Comparison of ENCODE assay signal across 11 cellular contexts in genomic region chr1:2312589-2313301, GRCh38.
DNase-seq lines count a peak whose midpoint lies in the region; ATAC-seq and TF ChIP-seq lines count a peak whose summit lies in the region.
"Had no signal": no experiment of that assay in that cellular context is flagged by ENCODE, and none has a peak within 500 bp of the region (broad histone marks: within the 10 kb centered on the region; RNA-seq: fewer than 3 reads in every experiment).

No MANE protein-coding gene starts in this region.

- no TSS peak for BruUV-seq in IMR-90 (replicated peaks; lab: Mats Ljungman, UMichigan)

- no peak for TF ChIP-seq POLR2A in IMR-90 (IDR thresholded peaks at IDR 0.05; ENCODE audit: low read depth, low read length)

- peaks cover 17% of the 10 kb centered on the region for H3K36me3 ChIP-seq in IMR-90 (ENCODE audit: control insufficient read depth, insufficient read depth, low read length)
- H3K36me3 ChIP-seq in ascending aorta, result peaks cover 14 to 23% of the 10 kb centered on the region in 2 donors

- no peak overlapping the region for H3K23ac ChIP-seq in IMR-90 (ENCODE audit: low read depth, low read length)

- H3K4ac ChIP-seq in IMR-90 (ENCODE audit: low read depth, low read length), result peak overlapping the region; percentile 16; the same call in 1 of the 2 replicates

- no peak overlapping the region for H3K27ac ChIP-seq in IMR-90 (ENCODE audit: insufficient read depth, low read length)
- H3K27ac ChIP-seq in ascending aorta, result peak overlapping the region; percentile 92 to 95
- peak overlapping the region; percentile 42 for H3K27ac ChIP-seq in substantia nigra (ENCODE audit: low read depth, low read length, poor library complexity, severe bottlenecking)

- TF ChIP-seq CTCF in IMR-90 (conservative IDR thresholded peaks at IDR 0.05; ENCODE audit: low read depth, low read length) (no peak), ascending aorta (IDR thresholded peaks at IDR 0.05) (no peak)

- H2AK9ac ChIP-seq in IMR-90 (replicated peaks; ENCODE audit: low read depth, low read length, poor library complexity), result peak overlapping the region; percentile 80

- no peak overlapping the region for H3K14ac ChIP-seq in IMR-90 (replicated peaks; ENCODE audit: low read depth, low read length)

- WGBS in IMR-90 (ENCODE audit: extremely low coverage in 2 of 2, insufficient read length in 1 of 2), 2 experiments, result 82% methylated on average over 8 of the region's 23 CpGs; no CpG with 5 or more reads in 1 of the 2 experiments

- no peak overlapping the region for H2AK5ac ChIP-seq in IMR-90 (ENCODE audit: low read depth, low read length)

- no peak overlapping the region for H2BK120ac ChIP-seq in IMR-90 (ENCODE audit: low read depth, low read length)

- no peak overlapping the region for H2BK15ac ChIP-seq in IMR-90 (ENCODE audit: low read depth, low read length)

- H3K4me3 ChIP-seq in IMR-90 (ENCODE audit: insufficient read depth, low read depth, low read length) (no peak overlapping the region), ascending aorta (no peak overlapping the region)
- H3K4me3 ChIP-seq: lung had no signal

- 0 out of 2 replicates have a peak, but pooled peaks cover 4% of the 10 kb centered on the region for H3K9me1 ChIP-seq in IMR-90 (ENCODE audit: insufficient read depth, low read length)

- dilution Hi-C loops in IMR-90 (cut with HindIII; ENCODE audit: low sequenced_read_pairs, unreplicated experiment), result no loop called here

- H3K18ac ChIP-seq in IMR-90 (ENCODE audit: low read depth, low read length), result no peak overlapping the region

- H3K27me3 ChIP-seq in IMR-90 (ENCODE audit: control insufficient read depth, insufficient read depth, low read length) (no peaks in the 10 kb centered on the region), ascending aorta (no peaks in the 10 kb centered on the region)

- H3K9ac ChIP-seq in IMR-90 (ENCODE audit: low read depth, low read length), result no peak overlapping the region

- H3K9me3 ChIP-seq in IMR-90 (ENCODE audit: control insufficient read depth, insufficient read depth, low read length), result no peaks in the 10 kb centered on the region
- no peaks in the 10 kb centered on the region for H3K9me3 ChIP-seq in ascending aorta

- peaks cover 32% of the 10 kb centered on the region for H3K4me1 ChIP-seq in IMR-90 (ENCODE audit: control insufficient read depth, insufficient read depth, low read length)
- peaks cover 28 to 63% of the 10 kb centered on the region in 2 donors for H3K4me1 ChIP-seq in ascending aorta

- CTCF ChIA-PET in IMR-90 (lab: Yijun Ruan, JAX), result interaction anchor here (2.0 kb wide), 1 partner anchor 69 kb away, joined by 8 read pairs; no protein-coding TSS in a partner anchor

- H2AFZ ChIP-seq in IMR-90 (replicated peaks; ENCODE audit: low read length, poor library complexity), result no peak overlapping the region

- intact Hi-C loops in IMR-90 (cut with micrococcal nuclease), result loop anchor here (5.0 kb wide), 2 partner anchors 70 to 115 kb away; no protein-coding TSS in a partner anchor
- intact Hi-C loops in ascending aorta (cut with DNase I), result loop anchor here (5.0 kb wide), 1 partner anchor 115 kb away; no protein-coding TSS in a partner anchor

- H4K8ac ChIP-seq in IMR-90 (ENCODE audit: low read depth in 2 of 2, low read length in 2 of 2), result no peak overlapping the region

- no peak overlapping the region for H3K56ac ChIP-seq in IMR-90 (ENCODE audit: extremely low read depth, insufficient read depth, low read length)

- no peak overlapping the region for H2BK20ac ChIP-seq in IMR-90 (ENCODE audit: low read depth, low read length)

- in situ Hi-C loops in IMR-90 (cut with MboI; ENCODE audit: low sequenced_read_pairs), result no loop called here

- 0 out of 2 replicates have a peak, but pooled peaks cover 12% of the 10 kb centered on the region for H4K20me1 ChIP-seq in IMR-90 (ENCODE audit: insufficient read depth, low read length)

- no peak for TF ChIP-seq RAD21 in IMR-90 (IDR thresholded peaks at IDR 0.05; ENCODE audit: low read length)

- no peak overlapping the region for H2BK5ac ChIP-seq in IMR-90 (ENCODE audit: low read depth, low read length, poor library complexity, severe bottlenecking)

- H4K91ac ChIP-seq in IMR-90 (ENCODE audit: insufficient read depth, low read depth, low read length), result no peak overlapping the region

- DNase-seq in IMR-90, result no peak
- no peak for DNase-seq in ascending aorta (ENCODE audit: low spot score in 2 of 2)
- peak; percentile 54 for DNase-seq in medulla oblongata (ENCODE audit: extremely low spot score)
- peak in 15 of 49 donors; percentile 17 to 98 (median 48) for DNase-seq in substantia nigra (lab: John Stamatoyannopoulos, UW)
- no peak for DNase-seq in NCI-H748 treated with DMSO at 0.1 percent for 48 hours (lab: John Stamatoyannopoulos, UW)
- DNase-seq: activated CD4-positive, alpha-beta T cell treated with anti-CD3 and anti-CD28 coated beads, Interleukin-2, amount 10 ng/mL, durations not matched to agents 24 days and 14 days; GDM1; stimulated activated CD4-positive, alpha-beta T cell treated with anti-CD3 and anti-CD28 coated beads, Interleukin-2, amount 100 ng/mL, for 24 hours had no signal

- ATAC-seq in IMR-90 (ENCODE audit: low read depth) (no peak), HG02981 (IDR thresholded peaks at IDR 0.05; ENCODE audit: unreplicated experiment) (no peak), HG02610 (IDR thresholded peaks at IDR 0.05; ENCODE audit: unreplicated experiment) (no peak)

- H3K4me2 ChIP-seq in IMR-90 (ENCODE audit: low read depth, low read length), result no peak overlapping the region

- POLR2A ChIA-PET in IMR-90 (lab: Charles Lee; ENCODE audit: unreplicated experiment), result no interaction called here

- H4K5ac ChIP-seq in IMR-90 (ENCODE audit: low read depth, low read length), result no peak overlapping the region

- peaks cover 0 to 45% of the 10 kb centered on the region in 2 experiments; a peak in 2 of 4 replicates for H3K79me1 ChIP-seq in IMR-90 (ENCODE audit: low read depth in 1 of 2, low read length in 2 of 2)

TF ChIP-seq in IMR-90, 13 proteins besides CTCF, POLR2A, EP300 and RAD21:
- TF ChIP-seq USF2 (IDR thresholded peaks at IDR 0.05; ENCODE audit: low read depth, low read length), result no peak
- TF ChIP-seq CHD1 (IDR thresholded peaks at IDR 0.05; ENCODE audit: low read depth, low read length), result no peak
- no peak for TF ChIP-seq BHLHE40 (IDR thresholded peaks at IDR 0.05; ENCODE audit: low read depth, low read length)
- TF ChIP-seq MAZ (IDR thresholded peaks at IDR 0.05; ENCODE audit: borderline replicate concordance, low read depth, low read length), result no peak
- no peak for TF ChIP-seq ELK1 (IDR thresholded peaks at IDR 0.05; ENCODE audit: borderline replicate concordance, low read depth, low read length)
- no peak for TF ChIP-seq NFE2L2 (IDR thresholded peaks at IDR 0.05; ENCODE audit: low read depth, low read length)
- TF ChIP-seq RFX5 (IDR thresholded peaks at IDR 0.05; ENCODE audit: low read depth, low read length), result no peak
- TF ChIP-seq RCOR1 (IDR thresholded peaks at IDR 0.05; ENCODE audit: insufficient replicate concordance, low read length), result no peak
- no peak for TF ChIP-seq SMC3 (IDR thresholded peaks at IDR 0.05; ENCODE audit: low read depth, low read length)
